In genomic region chr12:32568241-32568640, GRCh38 we compare ENCODE assay signal across 10 cellular contexts.
DNase-seq lines count a peak whose midpoint lies in the region; ATAC-seq and TF ChIP-seq lines count a peak whose summit lies in the region.
"Had no signal": no experiment of that assay in that cellular context is flagged by ENCODE, and none has a peak within 500 bp of the region (broad histone marks: within the 10 kb centered on the region; RNA-seq: fewer than 3 reads in every experiment).

No MANE protein-coding gene starts in this region.

- no peak overlapping the region for H3K4me3 Mint-ChIP-seq in CD4-positive, alpha-beta memory T cell
- H3K4me3 Mint-ChIP-seq: T-helper 2 cell treated with Interferon-gamma antibody and Interleukin-4, amounts not matched to agents 5 μg/mL and 100 μg/mL, for 36 hours had no signal

- no peaks in the 10 kb centered on the region for H3K9me3 Mint-ChIP-seq in CD4-positive, alpha-beta memory T cell
- H3K9me3 Mint-ChIP-seq: T-helper 2 cell treated with Interferon-gamma antibody and Interleukin-4, amounts not matched to agents 5 μg/mL and 100 μg/mL, for 36 hours had no signal

- intact Hi-C loops in PC-3 (cut with micrococcal nuclease): no loop called here
- intact Hi-C loops in esophagus muscularis mucosa (cut with DNase I): loop anchor here (10.0 kb wide), 1 partner anchor 57 kb away; no protein-coding TSS in a partner anchor
- intact Hi-C loops in CD4-positive, alpha-beta memory T cell (cut with micrococcal nuclease): no loop called here

- H2AFZ ChIP-seq in PC-3 (ENCODE audit: low read length): no peak overlapping the region

- no peaks in the 10 kb centered on the region for H4K20me1 ChIP-seq in PC-3 (ENCODE audit: low read length)

- ATAC-seq in PC-3: peak; percentile 98
- ATAC-seq in omental fat pad (ENCODE audit: low FRiP score): peak; percentile 85
- ATAC-seq in HG03159 (IDR thresholded peaks at IDR 0.05; ENCODE audit: unreplicated experiment): no peak

- H3K27me3 Mint-ChIP-seq in CD4-positive, alpha-beta memory T cell: no peaks in the 10 kb centered on the region

- H3K4me3 ChIP-seq in PC-3 (ENCODE audit: low read length) (no peak overlapping the region), esophagus muscularis mucosa (no peak overlapping the region)
- no peak overlapping the region for H3K4me3 ChIP-seq in CD4-positive, alpha-beta memory T cell (ENCODE audit: low read length in 2 of 2)

- peak overlapping the region; percentile 28; the same call in 1 of the 2 replicates for H3K4me2 ChIP-seq in PC-3 (ENCODE audit: low read length)

- TF ChIP-seq POLR2A in esophagus muscularis mucosa (IDR thresholded peaks at IDR 0.05; ENCODE audit: low read depth): no peak

- H3K79me2 ChIP-seq in PC-3 (ENCODE audit: low read length): no peaks in the 10 kb centered on the region

- POLR2A ChIA-PET in PC-3 (lab: Charles Lee; ENCODE audit: unreplicated experiment): interaction anchor here (1.0 kb wide), 1 partner anchor 188 kb away, joined by 6 read pairs; the partner anchor contains the start of gene YARS2
- POLR2A ChIA-PET in CD4-positive, alpha-beta memory T cell (lab: Charles Lee; ENCODE audit: partially characterized antibody): no interaction called here

- H3K36me3 ChIP-seq in PC-3 (ENCODE audit: low read depth, low read length) (no peaks in the 10 kb centered on the region), esophagus muscularis mucosa (peaks cover 0 to 7% (median 3%) of the 10 kb centered on the region in 4 donors)
- no peaks in the 10 kb centered on the region for H3K36me3 ChIP-seq in CD4-positive, alpha-beta memory T cell (ENCODE audit: insufficient read depth, low read length)

- CTCF ChIA-PET in PC-3 (lab: Charles Lee): no interaction called here
- CTCF ChIA-PET in CD4-positive, alpha-beta memory T cell (lab: Charles Lee; ENCODE audit: partially characterized antibody): no interaction called here

- TF ChIP-seq CTCF in PC-3 (conservative IDR thresholded peaks at IDR 0.05; ENCODE audit: low read depth, low read length) (no peak), esophagus muscularis mucosa (IDR thresholded peaks at IDR 0.05) (no peak), omental fat pad (IDR thresholded peaks at IDR 0.05) (no peak)

- H3K9ac ChIP-seq in PC-3 (ENCODE audit: low read length): no peak overlapping the region

- no peak overlapping the region for H3K27ac Mint-ChIP-seq in CD4-positive, alpha-beta memory T cell
- H3K27ac Mint-ChIP-seq: T-helper 2 cell treated with Interferon-gamma antibody and Interleukin-4, amounts not matched to agents 5 μg/mL and 100 μg/mL, for 36 hours had no signal

- peaks cover 23% of the 10 kb centered on the region for H3K4me1 ChIP-seq in PC-3 (ENCODE audit: insufficient read depth, low read length)
- peaks cover 21 to 40% (median 35%) of the 10 kb centered on the region in 4 donors for H3K4me1 ChIP-seq in esophagus muscularis mucosa
- H3K4me1 ChIP-seq in CD4-positive, alpha-beta memory T cell (ENCODE audit: insufficient read depth, low read length): no peaks in the 10 kb centered on the region

- WGBS in esophagus muscularis mucosa: 30% methylated on average over 1 of the region's 1 CpG

- BruUV-seq in PC-3 (replicated peaks; lab: Mats Ljungman, UMichigan): no TSS peak

- H3K27ac ChIP-seq in PC-3 (ENCODE audit: low read length) (peak overlapping the region; percentile 39), esophagus muscularis mucosa (replicated peaks in 1 of 4) (peak overlapping the region; percentile 2 to 40 (median 23))
- no peak overlapping the region for H3K27ac ChIP-seq in CD4-positive, alpha-beta memory T cell (ENCODE audit: low read depth, low read length)

- H3K9me2 ChIP-seq in PC-3 (replicated peaks; ENCODE audit: low read length): no peaks in the 10 kb centered on the region

- no peak for TF ChIP-seq EP300 in esophagus muscularis mucosa (IDR thresholded peaks at IDR 0.05)

- H3K9me3 ChIP-seq in PC-3 (ENCODE audit: low read length): no peaks in the 10 kb centered on the region
- H3K9me3 ChIP-seq in esophagus muscularis mucosa: no peaks in the 10 kb centered on the region
- H3K9me3 ChIP-seq in CD4-positive, alpha-beta memory T cell (ENCODE audit: control insufficient read depth in 1 of 2, low read length in 2 of 2): no peaks in the 10 kb centered on the region

- H3K27me3 ChIP-seq in PC-3 (ENCODE audit: low read length): no peaks in the 10 kb centered on the region
- H3K27me3 ChIP-seq in esophagus muscularis mucosa: no peaks in the 10 kb centered on the region
- H3K27me3 ChIP-seq in CD4-positive, alpha-beta memory T cell (ENCODE audit: insufficient read depth, low read length): no peaks in the 10 kb centered on the region

- no peaks in the 10 kb centered on the region for H3K36me3 Mint-ChIP-seq in CD4-positive, alpha-beta memory T cell

- H3F3A ChIP-seq in PC-3 (ENCODE audit: low read length, unreplicated experiment): no peaks in the 10 kb centered on the region

- DNase-seq in Daoy (ENCODE audit: low read depth) (peak; percentile 80), PC-3 (peak; percentile 74), esophagus muscularis mucosa (ENCODE audit: extremely low spot score) (no peak), omental fat pad (ENCODE audit: low spot score) (no peak), NCI-H2227 (lab: John Stamatoyannopoulos, UW; ENCODE audit: unreplicated experiment) (no peak)
- DNase-seq in CD4-positive, alpha-beta memory T cell: no peak
- no peak for DNase-seq in stimulated activated CD4-positive, alpha-beta T cell treated with anti-CD3 and anti-CD28 coated beads, Interleukin-4, amount 100 ng/mL, for 24 hours
- DNase-seq: anterior cingulate cortex had no signal

- H3K4me1 Mint-ChIP-seq in CD4-positive, alpha-beta memory T cell: no peaks in the 10 kb centered on the region

Comparison
In these comparisons a context has a peak if more than half of its experiments do, and no peak if none do; other contexts are left out.
1. DNase-seq: peak in Daoy (single experiment) and PC-3 (single experiment); none in esophagus muscularis mucosa (single experiment), omental fat pad (single experiment), NCI-H2227 (single experiment), CD4-positive, alpha-beta memory T cell (0 of 5) and stimulated activated CD4-positive, alpha-beta T cell treated with anti-CD3 and anti-CD28 coated beads, Interleukin-4, amount 100 ng/mL, for 24 hours (single experiment).